1 cellular context compared by ENCODE assay signal in genomic region chr10:24292304-24293291, GRCh38.
TF ChIP-seq lines count a peak whose summit lies in the region.

No MANE protein-coding gene starts in this region.

TF ChIP-seq in H1, 55 proteins besides CTCF, POLR2A, EP300 and RAD21:
- TF ChIP-seq BACH1 (IDR thresholded peaks at IDR 0.05; ENCODE audit: low read length): peak; percentile 98
- no peak for TF ChIP-seq USF2 (IDR thresholded peaks at IDR 0.05; ENCODE audit: low read length)
- TF ChIP-seq MAFK (IDR thresholded peaks at IDR 0.05; ENCODE audit: low read depth, low read length): peak; percentile 90
